ENCODE assay signal across 11 cellular contexts in the genomic region with DNA sequence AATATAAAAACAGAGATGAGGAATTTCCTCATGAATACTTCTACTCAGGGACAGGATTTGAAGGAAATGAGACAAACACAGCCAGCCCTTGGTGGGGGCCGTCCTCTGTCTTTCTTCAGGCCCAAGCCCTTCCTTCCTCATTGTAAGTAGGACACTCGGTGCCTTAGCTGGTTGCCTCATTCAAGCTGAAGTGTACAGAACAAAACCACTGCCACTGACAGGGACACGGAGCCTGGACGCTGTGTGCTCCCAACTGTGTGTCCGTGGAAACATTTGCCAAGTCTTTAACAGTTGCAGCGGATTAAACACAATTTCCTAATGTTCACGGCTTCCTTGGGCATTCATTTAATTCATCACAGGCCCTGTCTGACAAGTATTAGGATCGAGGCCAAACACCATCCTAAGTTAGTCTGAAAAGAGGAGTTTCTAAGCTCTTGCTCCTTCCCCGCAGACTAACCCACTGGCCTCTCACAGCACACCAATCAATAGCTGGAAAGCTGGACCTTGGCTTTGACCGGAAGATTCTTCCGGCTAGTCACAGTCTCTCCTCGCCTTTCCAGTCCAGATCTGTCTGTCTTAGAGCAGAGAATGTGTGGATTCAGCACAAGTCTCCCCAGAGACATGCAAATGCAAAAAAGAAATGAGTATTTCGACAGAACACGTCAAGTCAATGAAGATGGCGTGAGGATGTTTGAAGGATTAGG.
A peak's percentile ranks its signal among the peaks of the same experiment; 100 is the strongest.
DNase-seq lines count a peak whose midpoint lies in the region; TF ChIP-seq lines count a peak whose summit lies in the region.
"Had no signal": no experiment of that assay in that cellular context is flagged by ENCODE, and none has a peak within 500 bp of the region (broad histone marks: within the 10 kb centered on the region; RNA-seq: fewer than 3 reads in every experiment).

No MANE protein-coding gene starts in this region.

- WGBS in neuronal stem cell (ENCODE audit: extremely low coverage in 2 of 2, insufficient read length in 2 of 2, insufficient replicate concordance in 1 of 2), 2 donors, result no CpG with 5 or more reads among the region's 15 CpGs

- H2BK120ac ChIP-seq in neuronal stem cell (ENCODE audit: low read depth, low read length), result no peak overlapping the region

- H3K9ac ChIP-seq in neuronal stem cell (ENCODE audit: low read depth, low read length, poor library complexity), result no peak overlapping the region

- H3K79me1 ChIP-seq in neuronal stem cell (ENCODE audit: low read depth, low read length), result no peaks in the 10 kb centered on the region

- H3K23ac ChIP-seq in neuronal stem cell (ENCODE audit: low read depth, low read length, poor library complexity), result no peak overlapping the region

- no peak overlapping the region for H2AK5ac ChIP-seq in neuronal stem cell (ENCODE audit: low read depth, low read length)

- TF ChIP-seq POLR2A in uterus (IDR thresholded peaks at IDR 0.05), result no peak

- H3K36me3 ChIP-seq in neuronal stem cell (replicated peaks in 1 of 2; ENCODE audit: control insufficient read depth in 2 of 2, insufficient read depth in 2 of 2, low read length in 2 of 2) (no peaks in the 10 kb centered on the region), uterus (no peaks in the 10 kb centered on the region)

- H2AFZ ChIP-seq in neuronal stem cell (ENCODE audit: low read length), result peak overlapping the region; percentile 75

- H3K27ac ChIP-seq in neuronal stem cell (replicated peaks; ENCODE audit: low read length) (no peak overlapping the region), uterus (peak overlapping the region; percentile 11 to 30)

- no peaks in the 10 kb centered on the region for H3K27me3 ChIP-seq in neuronal stem cell (ENCODE audit: control insufficient read depth in 3 of 3, insufficient read depth in 3 of 3, low read depth in 1 of 3, low read length in 3 of 3)
- H3K27me3 ChIP-seq in uterus, result no peaks in the 10 kb centered on the region

- H3K14ac ChIP-seq in neuronal stem cell (ENCODE audit: low read length), result no peak overlapping the region

- no peak overlapping the region for H2BK15ac ChIP-seq in neuronal stem cell (ENCODE audit: low read length)

- H4K8ac ChIP-seq in neuronal stem cell (ENCODE audit: low read depth, low read length), result no peak overlapping the region

- intact Hi-C loops in uterus (cut with DNase I; ENCODE audit: low total_unique reads), result no loop called here

- H3K4me1 ChIP-seq in neuronal stem cell (ENCODE audit: control insufficient read depth in 2 of 2, insufficient read depth in 1 of 2, low read depth in 1 of 2, low read length in 2 of 2), result peaks cover 12 to 26% of the 10 kb centered on the region in 2 donors
- H3K4me1 ChIP-seq in uterus, result no peaks in the 10 kb centered on the region

- H3K4ac ChIP-seq in neuronal stem cell (ENCODE audit: low read length), result no peak overlapping the region

- no peak overlapping the region for H3K18ac ChIP-seq in neuronal stem cell (ENCODE audit: low read length)

- H3K9me3 ChIP-seq in neuronal stem cell (replicated peaks in 1 of 2; ENCODE audit: control insufficient read depth in 2 of 2, insufficient read depth in 1 of 2, low read depth in 1 of 2, low read length in 2 of 2) (no peaks in the 10 kb centered on the region), uterus (no peaks in the 10 kb centered on the region)

- DNase-seq in fibroblast of pulmonary artery (ENCODE audit: low read depth) (peak; percentile 45), neuronal stem cell (ENCODE audit: low spot score) (no peak), uterus (peak; percentile 14 to 39), T-helper 9 cell (no peak)
- DNase-seq in activated naive CD4-positive, alpha-beta T cell treated with Interleukin-2 at 50 U/mL for 16 hours, result no peak
- DNase-seq in stimulated activated CD8-positive, alpha-beta memory T cell treated with anti-CD3 and anti-CD28 coated beads, Interleukin-4, amount 100 ng/mL, for 48 hours, result no peak
- DNase-seq: activated effector memory CD4-positive, alpha-beta T cell treated with anti-CD3 and anti-CD28 coated beads, Interleukin-2, amount 50 U/mL, for 16 hours; erythroblast; naive thymus-derived CD8-positive, alpha-beta T cell; NCI-H2107 had no signal

- H2BK12ac ChIP-seq in neuronal stem cell (ENCODE audit: low read length), result no peak overlapping the region

- H3K4me2 ChIP-seq in neuronal stem cell (ENCODE audit: insufficient read depth, low read length, poor library complexity, severe bottlenecking), result no peak overlapping the region

- TF ChIP-seq CTCF in fibroblast of pulmonary artery (IDR thresholded peaks at IDR 0.05; ENCODE audit: low read length, missing control alignments) (no peak), uterus (IDR thresholded peaks at IDR 0.05) (no peak)

- H2BK5ac ChIP-seq in neuronal stem cell (ENCODE audit: low read length), result no peak overlapping the region

- H3K4me3 ChIP-seq in fibroblast of pulmonary artery (replicated peaks; ENCODE audit: low read depth, low read length), result no peak overlapping the region
- H3K4me3 ChIP-seq in neuronal stem cell (ENCODE audit: low read length in 2 of 2), result no peak overlapping the region
- H3K4me3 ChIP-seq in uterus, result no peak overlapping the region

- H4K91ac ChIP-seq in neuronal stem cell (ENCODE audit: low read depth, low read length, poor library complexity), result no peak overlapping the region

TF ChIP-seq in PFSK-1, 5 proteins besides CTCF, POLR2A, EP300 and RAD21:
- TF ChIP-seq SIN3A (IDR thresholded peaks at IDR 0.05; ENCODE audit: borderline replicate concordance, insufficient read depth, low read length), result no peak
- peak; percentile 40; the same call in 1 of the 2 replicates for TF ChIP-seq POLR2AphosphoS5 (IDR thresholded peaks at IDR 0.05; ENCODE audit: low read depth, low read length)

Comparison
In these comparisons a context has a peak if more than half of its experiments do, and no peak if none do; other contexts are left out.
1. DNase-seq: peak in fibroblast of pulmonary artery (single experiment) and uterus (2 of 2); none in neuronal stem cell (single experiment), activated naive CD4-positive, alpha-beta T cell treated with Interleukin-2 at 50 U/mL for 16 hours (single experiment), stimulated activated CD8-positive, alpha-beta memory T cell treated with anti-CD3 and anti-CD28 coated beads, Interleukin-4, amount 100 ng/mL, for 48 hours (single experiment) and T-helper 9 cell (single experiment).